ENCODE assay signal across 7 cellular contexts in the genomic region with DNA sequence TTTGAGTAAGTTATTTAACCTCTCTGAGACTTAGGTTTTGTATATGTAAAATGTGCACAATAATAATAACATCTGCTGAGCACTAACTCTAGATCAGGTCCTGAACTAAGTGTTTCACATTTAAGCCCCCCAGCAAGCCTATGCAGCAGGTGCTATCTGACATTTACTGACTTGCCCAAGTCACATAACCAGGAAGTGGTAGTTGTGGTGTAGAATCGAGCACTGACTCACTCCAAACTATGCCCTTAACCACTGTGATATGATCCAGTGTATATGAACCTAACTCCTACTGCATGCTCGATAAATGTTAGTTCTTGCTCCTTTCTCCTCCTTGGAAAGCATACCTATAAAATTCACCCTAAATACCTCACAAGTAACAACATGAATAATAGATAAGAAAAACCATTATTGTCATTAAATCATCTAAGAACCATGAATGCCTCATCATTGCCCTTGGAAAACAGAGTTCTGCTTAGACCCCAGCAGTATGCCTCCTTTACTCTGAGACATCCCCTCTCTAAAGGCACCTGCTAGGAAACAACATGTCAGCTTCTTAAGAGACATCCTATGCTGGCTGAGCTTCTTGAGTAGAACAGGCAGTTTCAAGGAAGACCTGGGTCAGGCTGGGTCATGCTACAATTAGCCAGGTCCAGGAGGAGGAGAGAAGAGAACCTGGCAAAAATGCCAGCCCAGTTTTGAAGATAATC.
DNase-seq lines count a peak whose midpoint lies in the region; ATAC-seq and TF ChIP-seq lines count a peak whose summit lies in the region.

No MANE protein-coding gene starts in this region.

- DNase-seq in NAMALWA (ENCODE audit: low spot score) (peak; percentile 7), fibroblast of mammary gland (ENCODE audit: low read depth) (peak; percentile 76), NCI-H2029 (lab: John Stamatoyannopoulos, UW) (no peak), midbrain (lab: John Stamatoyannopoulos, UW) (no peak), NCI-H2029 treated with DMSO at 0.1 percent for 48 hours (lab: John Stamatoyannopoulos, UW) (no peak)

- no peak overlapping the region for H3K4me3 ChIP-seq in fibroblast of mammary gland (ENCODE audit: control insufficient read depth, low read depth, low read length)

- TF ChIP-seq CTCF in fibroblast of mammary gland (conservative IDR thresholded peaks at IDR 0.05; ENCODE audit: control insufficient read depth, insufficient read depth, low read depth, low read length), result no peak

- ATAC-seq in GM18870 (IDR thresholded peaks at IDR 0.05; ENCODE audit: unreplicated experiment), result peak; percentile 88
- peak; percentile 89 for ATAC-seq in HG02610 (IDR thresholded peaks at IDR 0.05; ENCODE audit: unreplicated experiment)

Comparison
In these comparisons a context has a peak if more than half of its experiments do, and no peak if none do; other contexts are left out.
1. DNase-seq: peak in NAMALWA (single experiment) and fibroblast of mammary gland (single experiment); none in NCI-H2029 (single experiment), midbrain (single experiment) and NCI-H2029 treated with DMSO at 0.1 percent for 48 hours (single experiment).